1 cellular context compared by ENCODE assay signal in the genomic region with DNA sequence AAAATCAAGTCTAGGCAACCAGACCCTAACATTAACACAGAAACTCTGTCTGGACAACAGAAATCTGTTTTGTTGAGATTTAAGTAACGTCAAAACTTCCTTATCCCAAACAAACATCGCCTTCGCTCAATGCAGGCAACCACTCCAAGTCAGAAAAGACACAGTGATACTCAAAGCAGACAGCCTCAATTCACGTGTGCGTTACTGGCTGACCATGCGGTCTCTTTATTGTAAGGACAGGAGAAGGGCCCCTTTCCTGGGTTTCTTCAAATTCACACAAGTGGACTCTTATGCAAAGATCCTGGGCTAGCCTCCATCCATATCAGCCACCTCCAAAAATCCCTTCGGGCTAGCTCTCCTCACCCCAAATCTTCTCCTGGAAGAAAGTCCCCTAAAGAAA.
A peak's percentile ranks its signal among the peaks of the same experiment; 100 is the strongest.
TF ChIP-seq lines count a peak whose summit lies in the region.

No MANE protein-coding gene starts in this region.

TF ChIP-seq in GM12878, 131 proteins besides CTCF, POLR2A, EP300 and RAD21:
- TF ChIP-seq ZBED1 (IDR thresholded peaks at IDR 0.05; ENCODE audit: borderline replicate concordance) = no peak
- 0 out of 2 replicates have a peak, but pooled peaks have one; percentile 37 for TF ChIP-seq MLLT1 (IDR thresholded peaks at IDR 0.05)
- no peak for TF ChIP-seq NBN (IDR thresholded peaks at IDR 0.05)
- no peak for TF ChIP-seq SRF (IDR thresholded peaks at IDR 0.05; ENCODE audit: low read depth in 2 of 2, low read length in 2 of 2)
- TF ChIP-seq EGR1 (IDR thresholded peaks at IDR 0.05; ENCODE audit: borderline replicate concordance in 1 of 2, low read depth in 2 of 2, low read length in 2 of 2) = no peak
- TF ChIP-seq ZNF207 (IDR thresholded peaks at IDR 0.05; ENCODE audit: borderline replicate concordance) = no peak
- no peak for TF ChIP-seq NFXL1 (IDR thresholded peaks at IDR 0.05; ENCODE audit: borderline replicate concordance)
- no peak for TF ChIP-seq E4F1 (IDR thresholded peaks at IDR 0.05; ENCODE audit: borderline replicate concordance, partially characterized antibody)
- no peak for TF ChIP-seq RUNX3 (IDR thresholded peaks at IDR 0.05; ENCODE audit: low read length)
- TF ChIP-seq IRF3 (IDR thresholded peaks at IDR 0.05) = no peak
- no peak for TF ChIP-seq RAD51 (IDR thresholded peaks at IDR 0.05)
- TF ChIP-seq SIN3A (IDR thresholded peaks at IDR 0.05; ENCODE audit: low read depth, low read length) = peak; percentile 16; the same call in 1 of the 2 replicates
